Comparison of ENCODE assay signal across 1 cellular context in genomic region chr17:4554997-4555799, GRCh38.
TF ChIP-seq lines count a peak whose summit lies in the region.

MYBBP1A (minus strand) TSS chr17:4555384; CDS start chr17:4555324, 60 bp downstream.

TF ChIP-seq in K562, 482 proteins besides CTCF, POLR2A, EP300 and RAD21 (continued from another document and continues in another):
- TF ChIP-seq, protein P1, sequence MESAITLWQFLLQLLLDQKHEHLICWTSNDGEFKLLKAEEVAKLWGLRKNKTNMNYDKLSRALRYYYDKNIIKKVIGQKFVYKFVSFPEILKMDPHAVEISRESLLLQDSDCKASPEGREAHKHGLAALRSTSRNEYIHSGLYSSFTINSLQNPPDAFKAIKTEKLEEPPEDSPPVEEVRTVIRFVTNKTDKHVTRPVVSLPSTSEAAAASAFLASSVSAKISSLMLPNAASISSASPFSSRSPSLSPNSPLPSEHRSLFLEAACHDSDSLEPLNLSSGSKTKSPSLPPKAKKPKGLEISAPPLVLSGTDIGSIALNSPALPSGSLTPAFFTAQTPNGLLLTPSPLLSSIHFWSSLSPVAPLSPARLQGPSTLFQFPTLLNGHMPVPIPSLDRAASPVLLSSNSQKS (CRISPR knock-in tag; IDR thresholded peaks at IDR 0.05) = no peak
- no peak for TF ChIP-seq ZNF699 (CRISPR knock-in tag; IDR thresholded peaks at IDR 0.05; ENCODE audit: insufficient replicate concordance)
- TF ChIP-seq JUND (IDR thresholded peaks at IDR 0.05; ENCODE audit: borderline replicate concordance, low read depth, low read length) = no peak
- no peak for TF ChIP-seq JUND (tag; IDR thresholded peaks at IDR 0.05; ENCODE audit: borderline replicate concordance, low read depth, low read length)
- no peak for TF ChIP-seq RUNX1 (IDR thresholded peaks at IDR 0.05; ENCODE audit: low read depth)
- TF ChIP-seq POLR2H (tag; IDR thresholded peaks at IDR 0.05; ENCODE audit: low read depth) = peak; percentile 79
- TF ChIP-seq NR3C1 (CRISPR knock-in tag; IDR thresholded peaks at IDR 0.05) = no peak
- no peak for TF ChIP-seq TCF15 (CRISPR knock-in tag; IDR thresholded peaks at IDR 0.05)
- TF ChIP-seq ZNF780A (CRISPR knock-in tag; IDR thresholded peaks at IDR 0.05) = no peak
- TF ChIP-seq, protein P2, sequence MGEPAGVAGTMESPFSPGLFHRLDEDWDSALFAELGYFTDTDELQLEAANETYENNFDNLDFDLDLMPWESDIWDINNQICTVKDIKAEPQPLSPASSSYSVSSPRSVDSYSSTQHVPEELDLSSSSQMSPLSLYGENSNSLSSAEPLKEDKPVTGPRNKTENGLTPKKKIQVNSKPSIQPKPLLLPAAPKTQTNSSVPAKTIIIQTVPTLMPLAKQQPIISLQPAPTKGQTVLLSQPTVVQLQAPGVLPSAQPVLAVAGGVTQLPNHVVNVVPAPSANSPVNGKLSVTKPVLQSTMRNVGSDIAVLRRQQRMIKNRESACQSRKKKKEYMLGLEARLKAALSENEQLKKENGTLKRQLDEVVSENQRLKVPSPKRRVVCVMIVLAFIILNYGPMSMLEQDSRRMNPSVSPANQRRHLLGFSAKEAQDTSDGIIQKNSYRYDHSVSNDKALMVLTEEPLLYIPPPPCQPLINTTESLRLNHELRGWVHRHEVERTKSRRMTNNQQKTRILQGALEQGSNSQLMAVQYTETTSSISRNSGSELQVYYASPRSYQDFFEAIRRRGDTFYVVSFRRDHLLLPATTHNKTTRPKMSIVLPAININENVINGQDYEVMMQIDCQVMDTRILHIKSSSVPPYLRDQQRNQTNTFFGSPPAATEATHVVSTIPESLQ (CRISPR knock-in tag; IDR thresholded peaks at IDR 0.05) = no peak
- no peak for TF ChIP-seq NR4A1 (CRISPR knock-in tag; IDR thresholded peaks at IDR 0.05)
- no peak for TF ChIP-seq NR4A1 (tag; IDR thresholded peaks at IDR 0.05)
- TF ChIP-seq, protein P3, sequence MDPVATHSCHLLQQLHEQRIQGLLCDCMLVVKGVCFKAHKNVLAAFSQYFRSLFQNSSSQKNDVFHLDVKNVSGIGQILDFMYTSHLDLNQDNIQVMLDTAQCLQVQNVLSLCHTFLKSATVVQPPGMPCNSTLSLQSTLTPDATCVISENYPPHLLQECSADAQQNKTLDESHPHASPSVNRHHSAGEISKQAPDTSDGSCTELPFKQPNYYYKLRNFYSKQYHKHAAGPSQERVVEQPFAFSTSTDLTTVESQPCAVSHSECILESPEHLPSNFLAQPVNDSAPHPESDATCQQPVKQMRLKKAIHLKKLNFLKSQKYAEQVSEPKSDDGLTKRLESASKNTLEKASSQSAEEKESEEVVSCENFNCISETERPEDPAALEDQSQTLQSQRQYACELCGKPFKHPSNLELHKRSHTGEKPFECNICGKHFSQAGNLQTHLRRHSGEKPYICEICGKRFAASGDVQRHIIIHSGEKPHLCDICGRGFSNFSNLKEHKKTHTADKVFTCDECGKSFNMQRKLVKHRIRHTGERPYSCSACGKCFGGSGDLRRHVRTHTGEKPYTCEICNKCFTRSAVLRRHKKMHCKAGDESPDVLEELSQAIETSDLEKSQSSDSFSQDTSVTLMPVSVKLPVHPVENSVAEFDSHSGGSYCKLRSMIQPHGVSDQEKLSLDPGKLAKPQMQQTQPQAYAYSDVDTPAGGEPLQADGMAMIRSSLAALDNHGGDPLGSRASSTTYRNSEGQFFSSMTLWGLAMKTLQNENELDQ (CRISPR knock-in tag; IDR thresholded peaks at IDR 0.05; ENCODE audit: borderline replicate concordance) = no peak
- no peak for TF ChIP-seq PCBP1 (IDR thresholded peaks at IDR 0.05; ENCODE audit: low read depth, low read length, poor library complexity, severe bottlenecking)
- TF ChIP-seq ZNF282 (CRISPR knock-in tag; IDR thresholded peaks at IDR 0.05) = no peak
- peak; percentile 93 for TF ChIP-seq MXI1 (IDR thresholded peaks at IDR 0.05; ENCODE audit: low read depth, low read length)
- no peak for TF ChIP-seq RBM25 (IDR thresholded peaks at IDR 0.05; ENCODE audit: low read depth, low read length, severe bottlenecking)
- no peak for TF ChIP-seq ELK1 (CRISPR knock-in tag; IDR thresholded peaks at IDR 0.05)
- no peak for TF ChIP-seq ZNF253 (CRISPR knock-in tag; conservative IDR thresholded peaks at IDR 0.05)
- no peak for TF ChIP-seq XRCC4 (IDR thresholded peaks at IDR 0.05; ENCODE audit: extremely low read depth, insufficient read depth, insufficient read length)
- no peak for TF ChIP-seq ZNF449 (CRISPR knock-in tag; IDR thresholded peaks at IDR 0.05)
- TF ChIP-seq POLR3G (IDR thresholded peaks at IDR 0.05; ENCODE audit: extremely low read depth, insufficient read length, insufficient replicate concordance) = no peak
- TF ChIP-seq ZNF12 (CRISPR knock-in tag; IDR thresholded peaks at IDR 0.05) = no peak
- peak; percentile 55; the same call in 1 of the 2 replicates for TF ChIP-seq ATF7 (IDR thresholded peaks at IDR 0.05)
- no peak for TF ChIP-seq RHOXF2B (CRISPR knock-in tag; conservative IDR thresholded peaks at IDR 0.05)
- TF ChIP-seq NCOA2 (IDR thresholded peaks at IDR 0.05; ENCODE audit: partially characterized antibody in 2 of 2) = no peak
- no peak for TF ChIP-seq CTBP1 (IDR thresholded peaks at IDR 0.05; ENCODE audit: borderline replicate concordance)
- TF ChIP-seq ZNF143 (CRISPR knock-in tag; IDR thresholded peaks at IDR 0.05) = no peak
- no peak for TF ChIP-seq FIP1L1 (IDR thresholded peaks at IDR 0.05; ENCODE audit: low read depth, low read length, poor library complexity, severe bottlenecking)
- TF ChIP-seq GATA2 (CRISPR knock-in tag; IDR thresholded peaks at IDR 0.05) = no peak
- TF ChIP-seq ZNF274 (IDR thresholded peaks at IDR 0.05; ENCODE audit: borderline replicate concordance, low read depth, low read length) = no peak
- no peak for TF ChIP-seq CREB3 (tag; conservative IDR thresholded peaks at IDR 0.05; ENCODE audit: low read depth)
- no peak for TF ChIP-seq IRF1 (CRISPR knock-in tag; IDR thresholded peaks at IDR 0.05; ENCODE audit: borderline replicate concordance)
- peak; percentile 91 for TF ChIP-seq EP400 (IDR thresholded peaks at IDR 0.05)
- TF ChIP-seq, protein P4, sequence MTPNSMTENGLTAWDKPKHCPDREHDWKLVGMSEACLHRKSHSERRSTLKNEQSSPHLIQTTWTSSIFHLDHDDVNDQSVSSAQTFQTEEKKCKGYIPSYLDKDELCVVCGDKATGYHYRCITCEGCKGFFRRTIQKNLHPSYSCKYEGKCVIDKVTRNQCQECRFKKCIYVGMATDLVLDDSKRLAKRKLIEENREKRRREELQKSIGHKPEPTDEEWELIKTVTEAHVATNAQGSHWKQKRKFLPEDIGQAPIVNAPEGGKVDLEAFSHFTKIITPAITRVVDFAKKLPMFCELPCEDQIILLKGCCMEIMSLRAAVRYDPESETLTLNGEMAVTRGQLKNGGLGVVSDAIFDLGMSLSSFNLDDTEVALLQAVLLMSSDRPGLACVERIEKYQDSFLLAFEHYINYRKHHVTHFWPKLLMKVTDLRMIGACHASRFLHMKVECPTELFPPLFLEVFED (CRISPR knock-in tag; conservative IDR thresholded peaks at IDR 0.05) = no peak
- no peak for TF ChIP-seq SREBF2 (CRISPR knock-in tag; IDR thresholded peaks at IDR 0.05)
- no peak for TF ChIP-seq HMG20A (CRISPR knock-in tag; conservative IDR thresholded peaks at IDR 0.05)
- peak; percentile 42; the same call in 1 of the 2 replicates for TF ChIP-seq CBX1 (IDR thresholded peaks at IDR 0.05; ENCODE audit: low read depth)
- TF ChIP-seq, protein P5, sequence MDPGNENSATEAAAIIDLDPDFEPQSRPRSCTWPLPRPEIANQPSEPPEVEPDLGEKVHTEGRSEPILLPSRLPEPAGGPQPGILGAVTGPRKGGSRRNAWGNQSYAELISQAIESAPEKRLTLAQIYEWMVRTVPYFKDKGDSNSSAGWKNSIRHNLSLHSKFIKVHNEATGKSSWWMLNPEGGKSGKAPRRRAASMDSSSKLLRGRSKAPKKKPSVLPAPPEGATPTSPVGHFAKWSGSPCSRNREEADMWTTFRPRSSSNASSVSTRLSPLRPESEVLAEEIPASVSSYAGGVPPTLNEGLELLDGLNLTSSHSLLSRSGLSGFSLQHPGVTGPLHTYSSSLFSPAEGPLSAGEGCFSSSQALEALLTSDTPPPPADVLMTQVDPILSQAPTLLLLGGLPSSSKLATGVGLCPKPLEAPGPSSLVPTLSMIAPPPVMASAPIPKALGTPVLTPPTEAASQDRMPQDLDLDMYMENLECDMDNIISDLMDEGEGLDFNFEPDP (CRISPR knock-in tag; IDR thresholded peaks at IDR 0.05) = no peak
- TF ChIP-seq HDAC1 (IDR thresholded peaks at IDR 0.05) = peak in 1 of 2 experiments; percentile 97; a peak in 3 of 4 replicates
- TF ChIP-seq HSF4 (CRISPR knock-in tag; IDR thresholded peaks at IDR 0.05; ENCODE audit: borderline replicate concordance) = no peak
- peak in 1 of 2 experiments; percentile 84; a peak in 1 of 4 replicates for TF ChIP-seq TEAD1 (CRISPR knock-in tag; IDR thresholded peaks at IDR 0.05)
- no peak for TF ChIP-seq NFIX (CRISPR knock-in tag; IDR thresholded peaks at IDR 0.05; ENCODE audit: low read depth)
- TF ChIP-seq, protein P6, sequence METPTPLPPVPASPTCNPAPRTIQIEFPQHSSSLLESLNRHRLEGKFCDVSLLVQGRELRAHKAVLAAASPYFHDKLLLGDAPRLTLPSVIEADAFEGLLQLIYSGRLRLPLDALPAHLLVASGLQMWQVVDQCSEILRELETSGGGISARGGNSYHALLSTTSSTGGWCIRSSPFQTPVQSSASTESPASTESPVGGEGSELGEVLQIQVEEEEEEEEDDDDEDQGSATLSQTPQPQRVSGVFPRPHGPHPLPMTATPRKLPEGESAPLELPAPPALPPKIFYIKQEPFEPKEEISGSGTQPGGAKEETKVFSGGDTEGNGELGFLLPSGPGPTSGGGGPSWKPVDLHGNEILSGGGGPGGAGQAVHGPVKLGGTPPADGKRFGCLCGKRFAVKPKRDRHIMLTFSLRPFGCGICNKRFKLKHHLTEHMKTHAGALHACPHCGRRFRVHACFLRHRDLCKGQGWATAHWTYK (CRISPR knock-in tag; IDR thresholded peaks at IDR 0.05) = no peak
- TF ChIP-seq TBL1XR1 (IDR thresholded peaks at IDR 0.05; ENCODE audit: low read length in 2 of 2) = 0 out of 4 replicates have a peak, but pooled peaks of 1 of the 2 experiments have one; percentile 14
- no peak for TF ChIP-seq BHLHE40 (IDR thresholded peaks at IDR 0.05; ENCODE audit: low read length)
- no peak for TF ChIP-seq MEF2D (tag; conservative IDR thresholded peaks at IDR 0.05; ENCODE audit: low read depth)
- TF ChIP-seq E4F1 (CRISPR knock-in tag; IDR thresholded peaks at IDR 0.05; ENCODE audit: borderline replicate concordance) = no peak
- TF ChIP-seq KDM5B (IDR thresholded peaks at IDR 0.05; ENCODE audit: insufficient replicate concordance, low read depth, low read length) = peak; percentile 83
- TF ChIP-seq HMGN3 (IDR thresholded peaks at IDR 0.05; ENCODE audit: borderline replicate concordance, extremely low read depth, insufficient read length, low read depth, low read length) = no peak
- peak; percentile 85 to 92 for TF ChIP-seq FOXK2 (conservative IDR thresholded peaks at IDR 0.05 in 1 of 2, IDR thresholded peaks at IDR 0.05 in 1 of 2; ENCODE audit: low read depth in 2 of 2)
- TF ChIP-seq HNRNPLL (IDR thresholded peaks at IDR 0.05; ENCODE audit: low read depth, low read length, poor library complexity, severe bottlenecking) = peak; percentile 57
- no peak for TF ChIP-seq ELF4 (CRISPR knock-in tag; IDR thresholded peaks at IDR 0.05)
